1 cellular context compared by ENCODE assay signal in genomic region chr19:8663920-8664670, GRCh38.
TF ChIP-seq lines count a peak whose summit lies in the region.

No MANE protein-coding gene starts in this region.

TF ChIP-seq in HepG2, 621 proteins besides CTCF, POLR2A, EP300 and RAD21:
- no peak for TF ChIP-seq ZNF121 (CRISPR knock-in tag; IDR thresholded peaks at IDR 0.05)
- TF ChIP-seq, protein P1, sequence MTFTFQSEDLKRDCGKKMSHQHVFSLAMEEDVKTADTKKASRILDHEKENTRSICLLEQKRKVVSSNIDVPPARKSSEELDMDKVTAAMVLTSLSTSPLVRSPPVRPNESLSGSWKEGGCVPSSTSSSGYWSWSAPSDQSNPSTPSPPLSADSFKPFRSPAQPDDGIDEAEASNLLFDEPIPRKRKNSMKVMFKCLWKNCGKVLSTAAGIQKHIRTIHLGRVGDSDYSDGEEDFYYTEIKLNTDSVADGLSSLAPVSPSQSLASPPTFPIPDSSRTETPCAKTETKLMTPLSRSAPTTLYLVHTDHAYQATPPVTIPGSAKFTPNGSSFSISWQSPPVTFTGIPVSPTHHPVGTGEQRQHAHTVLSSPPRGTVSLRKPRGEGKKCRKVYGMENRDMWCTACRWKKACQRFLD (CRISPR knock-in tag; IDR thresholded peaks at IDR 0.05; ENCODE audit: borderline replicate concordance): no peak
- no peak for TF ChIP-seq IKZF1 (IDR thresholded peaks at IDR 0.05)
- no peak for TF ChIP-seq GPBP1L1 (CRISPR knock-in tag; IDR thresholded peaks at IDR 0.05)
- 0 out of 2 replicates have a peak, but pooled peaks have one; percentile 58 for TF ChIP-seq ZNF543 (CRISPR knock-in tag; IDR thresholded peaks at IDR 0.05)
- no peak for TF ChIP-seq THAP11 (CRISPR knock-in tag; IDR thresholded peaks at IDR 0.05)
- peak; percentile 61 for TF ChIP-seq ZNF629 (CRISPR knock-in tag; conservative IDR thresholded peaks at IDR 0.05)
- TF ChIP-seq MTF2 (CRISPR knock-in tag; IDR thresholded peaks at IDR 0.05; ENCODE audit: borderline replicate concordance): no peak
- no peak for TF ChIP-seq ZNF20 (CRISPR knock-in tag; IDR thresholded peaks at IDR 0.05)
- peak; percentile 74 for TF ChIP-seq CREB1 (IDR thresholded peaks at IDR 0.05)
- no peak for TF ChIP-seq CREB1 (CRISPR knock-in tag; IDR thresholded peaks at IDR 0.05)
